ENCODE assay signal across 17 cellular contexts in the genomic region with DNA sequence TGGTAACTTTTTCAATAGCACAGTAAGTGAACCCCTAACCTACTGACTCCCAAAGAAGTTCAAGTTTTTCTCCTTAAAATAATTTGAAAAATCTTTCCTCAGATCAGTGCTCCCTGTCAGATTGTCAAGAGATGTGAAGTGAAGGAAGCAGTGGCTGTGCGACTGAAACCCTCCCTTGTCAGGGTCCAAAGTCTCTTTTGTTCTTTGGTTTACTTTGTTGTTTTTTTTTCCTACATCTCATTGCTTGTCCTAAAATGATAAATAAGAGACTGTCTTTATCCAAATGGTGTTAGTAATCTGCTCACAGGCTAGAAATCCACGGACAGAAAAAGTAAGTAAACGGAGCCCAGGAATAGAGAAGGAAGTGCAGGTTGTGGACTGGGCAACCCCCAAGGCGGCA. TPM values are rescaled to one million over a fixed set of nuclear protein-coding genes. Genes with fewer than 3 reads are reported as not detected.
"Had no signal": no experiment of that assay in that cellular context is flagged by ENCODE, and none has a peak within 500 bp of the region (broad histone marks: within the 10 kb centered on the region; RNA-seq: fewer than 3 reads in every experiment).

No MANE protein-coding gene starts in this region.

- DNase-seq: activated B cell treated with CpG ODN at 0.5 μM for 24 hours; activated CD4-positive, alpha-beta T cell treated with anti-CD3 and anti-CD28 coated beads, Interleukin-2, amount 10 ng/mL, durations not matched to agents 7 days and 5 days; amniotic stem cell; brain microvascular endothelial cell; kidney; naive thymus-derived CD4-positive, alpha-beta T cell; ovary; thyroid gland had no signal

- H3K4me3 Mint-ChIP-seq: activated CD4-positive, alpha-beta T cell treated with anti-CD3 and anti-CD28 coated beads, Interleukin-2, amount 10 ng/mL, durations not matched to agents 7 days and 5 days; activated naive CD4-positive, alpha-beta T cell treated with anti-CD3 and anti-CD28 coated beads, Interleukin-2, amount 50 U/mL, for 24 hours had no signal

- ATAC-seq: esophagus mucosa; naive thymus-derived CD4-positive, alpha-beta T cell; SK-N-SH treated with all-trans-retinoic acid at 6 μM for 48 hours had no signal

- H3K36me3 Mint-ChIP-seq: activated naive CD4-positive, alpha-beta T cell treated with anti-CD3 and anti-CD28 coated beads, Interleukin-2, amount 50 U/mL, for 24 hours had no signal

- H3K4me1 ChIP-seq: thyroid gland, vagina had no signal

- H3K27ac ChIP-seq: brain microvascular endothelial cell, ovary, thyroid gland, vagina had no signal

- H3K27ac Mint-ChIP-seq: activated B cell treated with CpG ODN at 0.5 μM for 24 hours; activated CD4-positive, alpha-beta T cell treated with anti-CD3 and anti-CD28 coated beads, Interleukin-2, amount 10 ng/mL, durations not matched to agents 7 days and 5 days; activated naive CD4-positive, alpha-beta T cell treated with anti-CD3 and anti-CD28 coated beads, Interleukin-2, amount 50 U/mL, for 24 hours had no signal

- H3K4me3 ChIP-seq: ovary, thyroid gland, vagina had no signal

- H3K9me3 ChIP-seq: ovary, thyroid gland, vagina had no signal

- H3K27me3 ChIP-seq: brain microvascular endothelial cell, ovary, thyroid gland, vagina had no signal

- H3K36me3 ChIP-seq: brain microvascular endothelial cell, ovary, thyroid gland, vagina had no signal

- H3K9me3 Mint-ChIP-seq: activated CD4-positive, alpha-beta T cell treated with anti-CD3 and anti-CD28 coated beads, Interleukin-2, amount 10 ng/mL, durations not matched to agents 7 days and 5 days; activated naive CD4-positive, alpha-beta T cell treated with anti-CD3 and anti-CD28 coated beads, Interleukin-2, amount 50 U/mL, for 24 hours had no signal

RNA-seq across cellular contexts. Expression of a gene that starts 1.0 kb away (rescaled TPM):
- total RNA-seq: activated CD4-positive, alpha-beta T cell treated with anti-CD3 and anti-CD28 coated beads, Interleukin-2, amount 10 ng/mL, durations not matched to agents 7 days and 5 days; esophagus mucosa; glomerular endothelial cell; kidney; lower leg skin; renal cortical epithelial cell; T-helper 1 cell treated with Interleukin-12 subunit alpha and Interleukin-12 subunit beta and Interleukin-4 antibody, amounts not matched to agents 30 ng/mL and 1 ng/mL, for 36 hours; thyroid gland; vagina had no signal

RNA-seq across cellular contexts. Expression of a gene that starts 22.0 kb away (rescaled TPM):
- total RNA-seq: activated B cell treated with CpG ODN at 0.5 μM for 24 hours; activated CD4-positive, alpha-beta T cell treated with anti-CD3 and anti-CD28 coated beads, Interleukin-2, amount 10 ng/mL, durations not matched to agents 7 days and 5 days; activated CD8-positive, alpha-beta memory T cell treated with anti-CD3 and anti-CD28 coated beads for 36 hours; esophagus mucosa; glomerular endothelial cell; lower leg skin; naive thymus-derived CD4-positive, alpha-beta T cell; ovary; T-helper 1 cell treated with Interleukin-12 subunit alpha and Interleukin-12 subunit beta and Interleukin-4 antibody, amounts not matched to agents 30 ng/mL and 1 ng/mL, for 36 hours; thyroid gland; vagina had no signal
- polyA plus RNA-seq: naive thymus-derived CD4-positive, alpha-beta T cell; ovary had no signal
